In genomic region chr3:52039426-52039825, GRCh38 we compare ENCODE assay signal across 20 cellular contexts. TPM values are rescaled to one million over a fixed set of nuclear protein-coding genes. Genes with fewer than 3 reads are reported as not detected.
DNase-seq lines count a peak whose midpoint lies in the region; ATAC-seq, FAIRE-seq and TF ChIP-seq lines count a peak whose summit lies in the region.
"Had no signal": no experiment of that assay in that cellular context is flagged by ENCODE, and none has a peak within 500 bp of the region (broad histone marks: within the 10 kb centered on the region; RNA-seq: fewer than 3 reads in every experiment).

No MANE protein-coding gene starts in this region.

- H3K27me3 ChIP-seq in heart right ventricle (no peaks in the 10 kb centered on the region), H1 (replicated peaks in 1 of 4; ENCODE audit: control insufficient read depth in 3 of 4, extremely low read depth in 1 of 4, insufficient read depth in 3 of 4, low read length in 3 of 4) (no peaks in the 10 kb centered on the region), thoracic aorta (replicated peaks; ENCODE audit: insufficient read depth) (no peaks in the 10 kb centered on the region)
- H3K27me3 ChIP-seq: colonic mucosa, SJSA1 had no signal

- no peak overlapping the region for H2BK120ac ChIP-seq in H1 (replicated peaks; ENCODE audit: low read depth, low read length)

- H3K14ac ChIP-seq in H1 (ENCODE audit: insufficient read length) = no peak overlapping the region

- no peak overlapping the region for H2AFZ ChIP-seq in H1 (ENCODE audit: low read length)

- 83% methylated on average over 4 of the region's 4 CpGs for WGBS in heart right ventricle, 2 donors
- 94% methylated on average over 4 of the region's 4 CpGs; no CpG with 5 or more reads in 1 of the 2 experiments for WGBS in H1 (ENCODE audit: extremely low coverage in 1 of 2, insufficient coverage in 1 of 2, insufficient read length in 1 of 2, insufficient replicate concordance in 2 of 2, low coverage in 1 of 2, low lambda C conversion rate in 2 of 2, missing lambda C conversion rate in 1 of 2), 2 experiments

- H3K23me2 ChIP-seq in H1 (ENCODE audit: low read depth, low read length) = no peaks in the 10 kb centered on the region

- no peak for TF ChIP-seq POLR2A in H1 (IDR thresholded peaks at IDR 0.05; ENCODE audit: control extremely low read depth in 1 of 2, low read depth in 2 of 2, low read length in 2 of 2)

- intact Hi-C loops in heart right ventricle (cut with DNase I) = no loop called here
- intact Hi-C loops in Right ventricle myocardium inferior (cut with DNase I) = no loop called here

- no peak overlapping the region for H4K5ac ChIP-seq in H1 (ENCODE audit: insufficient read length, low read depth, low read length)

- no peak overlapping the region for H3K4me2 ChIP-seq in H1 (ENCODE audit: insufficient read depth in 1 of 2, low read depth in 2 of 2, low read length in 2 of 2)

- CTCF ChIA-PET in H1 (lab: Charles Lee; ENCODE audit: partially characterized antibody) = interaction anchor here (6.7 to 33.0 kb wide), 4 partner anchors 10 to 82 kb away, joined by 48 to 984 read pairs (median 142); partner anchors contain the start of gene DUSP7

- no peak overlapping the region for H4K8ac ChIP-seq in H1 (ENCODE audit: extremely low read depth, insufficient read depth, low read length)

- ATAC-seq in heart right ventricle (peak in 2 of 8 donors; percentile 3 to 6), Right ventricle myocardium inferior (no peak), thoracic aorta (ENCODE audit: insufficient number of reproducible peaks, low FRiP score, low read depth) (peak; percentile 6), GM19463 (IDR thresholded peaks at IDR 0.05; ENCODE audit: unreplicated experiment) (no peak)
- ATAC-seq: activated CD8-positive, alpha-beta memory T cell treated with anti-CD3 and anti-CD28 coated beads, Interleukin-2, amount 10 ng/mL, durations not matched to agents 7 days and 5 days had no signal

- no peak overlapping the region for H3K4ac ChIP-seq in H1 (replicated peaks; ENCODE audit: insufficient read length, low read depth, low read length)

- no peaks in the 10 kb centered on the region for H4K20me1 ChIP-seq in H1 (replicated peaks in 1 of 2; ENCODE audit: control insufficient read depth in 1 of 2, insufficient read depth in 2 of 2, low read length in 2 of 2)

- 0 out of 2 replicates have a peak overlapping the region, but pooled peaks have one; percentile 17 for H2BK12ac ChIP-seq in H1 (ENCODE audit: low read depth, low read length)

- H3K4me3 ChIP-seq in heart right ventricle (no peak overlapping the region), H1 (ENCODE audit: extremely low read depth in 1 of 4, insufficient read depth in 2 of 4, low read depth in 3 of 4, low read length in 4 of 4) (no peak overlapping the region), thoracic aorta (no peak overlapping the region)
- H3K4me3 ChIP-seq: colonic mucosa, mucosa of descending colon, SJSA1 had no signal

- POLR2A ChIA-PET in H1 (lab: Charles Lee; ENCODE audit: partially characterized antibody) = interaction anchor here (1.0 to 1.1 kb wide), 2 partner anchors 18 to 43 kb away, joined by 3 to 4 read pairs; partner anchors contain the start of gene RPL29

- H3K4me1 ChIP-seq in heart right ventricle (peaks cover 8 to 37% (median 24%) of the 10 kb centered on the region in 9 donors), H1 (replicated peaks in 1 of 4; ENCODE audit: control insufficient read depth in 3 of 4, insufficient read depth in 4 of 4, low read length in 3 of 4) (peaks cover 0 to 4% (median 1%) of the 10 kb centered on the region in 4 experiments; a peak in 2 of 7 replicates), thoracic aorta (ENCODE audit: control insufficient read depth in 1 of 2, low read depth in 2 of 2) (peaks cover 7 to 31% of the 10 kb centered on the region in 2 donors)
- H3K4me1 ChIP-seq: colonic mucosa had no signal

- H3K23ac ChIP-seq in H1 (ENCODE audit: insufficient read length) = no peak overlapping the region

- H2BK20ac ChIP-seq in H1 (ENCODE audit: low read length) = no peak overlapping the region

- H3K79me2 ChIP-seq in H1 (ENCODE audit: control insufficient read depth in 1 of 2, insufficient read depth in 2 of 2, low read length in 2 of 2) = no peaks in the 10 kb centered on the region

- no peaks in the 10 kb centered on the region for H3K79me1 ChIP-seq in H1 (ENCODE audit: low read depth, low read length)

- H4K91ac ChIP-seq in H1 (replicated peaks; ENCODE audit: insufficient read length, low read length) = no peak overlapping the region

- TF ChIP-seq EP300 in H1 (IDR thresholded peaks at IDR 0.05; ENCODE audit: borderline replicate concordance in 1 of 2, low read depth in 2 of 2, low read length in 2 of 2) = no peak

- DNase-seq in heart right ventricle = no peak
- DNase-seq in Right ventricle myocardium inferior (ENCODE audit: missing footprints) = no peak
- DNase-seq in H1 (ENCODE audit: low read depth in 1 of 2, low spot score in 2 of 2) = no peak
- DNase-seq in midbrain (lab: John Stamatoyannopoulos, UW) = peak; percentile 67
- no peak for DNase-seq in thoracic aorta (ENCODE audit: low spot score)
- DNase-seq in HK-2 (ENCODE audit: unreplicated experiment) = no peak
- DNase-seq in stimulated activated CD4-positive, alpha-beta T cell treated with anti-CD3 and anti-CD28 coated beads, Interleukin-15, amount 100 ng/mL, for 24 hours = no peak
- DNase-seq: activated CD4-positive, CD25-positive, alpha-beta regulatory T cell treated with anti-CD3 and anti-CD28 coated beads, Interleukin-2, amount 50 U/mL, for 72 hours; activated CD8-positive, alpha-beta memory T cell treated with anti-CD3 and anti-CD28 coated beads, Interleukin-2, amount 10 ng/mL, durations not matched to agents 7 days and 5 days; activated effector memory CD4-positive, alpha-beta T cell treated with Interleukin-2 at 50 U/mL for 16 hours; amniotic stem cell; colonic mucosa; GF-D8; mucosa of descending colon; NCI-H510A treated with DMSO at 0.1 percent for 48 hours; small intestine had no signal

- H2BK15ac ChIP-seq in H1 (ENCODE audit: low read length) = 0 out of 2 replicates have a peak overlapping the region, but pooled peaks have one; percentile 46

- H3K36me3 ChIP-seq in heart right ventricle (no peaks in the 10 kb centered on the region), H1 (ENCODE audit: control insufficient read depth in 2 of 4, insufficient read depth in 4 of 4, low read length in 3 of 4) (no peaks in the 10 kb centered on the region), thoracic aorta (no peaks in the 10 kb centered on the region)
- H3K36me3 ChIP-seq: colonic mucosa, SJSA1 had no signal

- no peak for TF ChIP-seq RAD21 in H1 (IDR thresholded peaks at IDR 0.05 in 1 of 2, conservative IDR thresholded peaks at IDR 0.05 in 1 of 2; ENCODE audit: low read depth in 2 of 2, low read length in 2 of 2)

- H2AK5ac ChIP-seq in H1 (ENCODE audit: low read depth, low read length) = peak overlapping the region; percentile 53; the same call in 1 of the 2 replicates

- H3K9me3 ChIP-seq in heart right ventricle (no peaks in the 10 kb centered on the region), H1 (ENCODE audit: insufficient read depth in 2 of 2, low read depth in 1 of 2, low read length in 1 of 2) (no peaks in the 10 kb centered on the region), thoracic aorta (no peaks in the 10 kb centered on the region)
- H3K9me3 ChIP-seq: colonic mucosa, mucosa of descending colon, SJSA1 had no signal

- H3K18ac ChIP-seq in H1 (ENCODE audit: extremely low read depth, low read length) = no peak overlapping the region

- H3K27ac ChIP-seq in heart right ventricle = peak overlapping the region; percentile 28 to 90 (median 80)
- no peak overlapping the region for H3K27ac ChIP-seq in H1 (ENCODE audit: low read depth, low read length)
- H3K27ac ChIP-seq in thoracic aorta = peak overlapping the region; percentile 15 to 63
- H3K27ac ChIP-seq: colonic mucosa, SJSA1 had no signal

- FAIRE-seq in H1 (lab: Jason Lieb, UNC) = no peak
- FAIRE-seq: GM12892, islet of Langerhans, small intestine had no signal

- H3K9ac ChIP-seq in H1 (replicated peaks in 1 of 4; ENCODE audit: extremely low read depth in 1 of 4, low read depth in 3 of 4, low read length in 3 of 4) = no peak overlapping the region

- no peak overlapping the region for H2BK5ac ChIP-seq in H1 (ENCODE audit: low read depth, low read length)

- H3K56ac ChIP-seq in H1 (replicated peaks; ENCODE audit: insufficient read length, low read depth, low read length) = no peak overlapping the region

- TF ChIP-seq CTCF in heart right ventricle (IDR thresholded peaks at IDR 0.05) = no peak
- no peak for TF ChIP-seq CTCF in H1 (IDR thresholded peaks at IDR 0.05; ENCODE audit: control extremely low read depth in 1 of 3, insufficient read depth in 1 of 3, low read depth in 1 of 3, low read length in 3 of 3)
- no peak for TF ChIP-seq CTCF in thoracic aorta (IDR thresholded peaks at IDR 0.05)

RNA-seq across cellular contexts. Expression of gene DUSP7, which starts 16.9 kb away (rescaled TPM):
- total RNA-seq in heart right ventricle (10 to 100 TPM; 11.3 to 29.7 (median 15.8) TPM), Right ventricle myocardium inferior (25.0 TPM), thoracic aorta (10 to 100 TPM; 41.1 to 42.2 TPM)
- polyA plus RNA-seq in heart right ventricle (10 to 100 TPM; 10.4 to 19.2 TPM), H1 (2011; rRNA removed) (24.9 and 32.1 TPM in 2 replicates)
- total RNA-seq in H1 (2021; fragmentation: NEBNext Ultra II Directional; extraction: Animal tissue kit (Norgen Biotek cat#: 25700)) = 19.4 and 20.5 TPM in 2 replicates
- 17.8 TPM for polyA plus RNA-seq in H1 (2011; cell fraction: cytosol; rRNA removed)
- 17.4 TPM for polyA plus RNA-seq in H1 (2011; cell fraction: nucleus; rRNA removed)
- 9.6 to 11.4 TPM (median 11.0 TPM) in 4 replicates for polyA plus RNA-seq in H1 (2012, experiment 1 of 2)
- polyA plus RNA-seq in H1 (2012, experiment 2 of 2) = 11.4 TPM
- 10.2 TPM for polyA plus RNA-seq in H1 (2013, experiment 1 of 2)
- 11.0 TPM for polyA plus RNA-seq in H1 (2013, experiment 2 of 2)
- 19.6 and 30.2 TPM in 2 replicates for polyA minus RNA-seq in H1 (2011; rRNA and poly(A)+ RNA removed)
- polyA minus RNA-seq in H1 (2011; cell fraction: cytosol; rRNA and poly(A)+ RNA removed) = 18.8 TPM
- polyA minus RNA-seq in H1 (2011; cell fraction: nucleus; rRNA and poly(A)+ RNA removed) = 18.1 TPM

RNA-seq across cellular contexts. Expression of gene RPL29, which starts 43.7 kb away (rescaled TPM):
- total RNA-seq in heart right ventricle (100 to 1,000 TPM; 505 to 754 (median 626) TPM), Right ventricle myocardium inferior (677 TPM), thoracic aorta (100 to 1,000 TPM; 642 to 718 TPM)
- polyA plus RNA-seq in heart right ventricle (1,000 to 10,000 TPM; 1,450 to 1,915 TPM), H1 (2011; rRNA removed) (2,660 and 3,062 TPM in 2 replicates)
- total RNA-seq in H1 (2021; fragmentation: NEBNext Ultra II Directional; extraction: Animal tissue kit (Norgen Biotek cat#: 25700)) = 1,467 and 1,476 TPM in 2 replicates
- 3,021 TPM for polyA plus RNA-seq in H1 (2011; cell fraction: cytosol; rRNA removed)
- 1,988 TPM for polyA plus RNA-seq in H1 (2011; cell fraction: nucleus; rRNA removed)
- polyA plus RNA-seq in H1 (2012, experiment 1 of 2) = 2,347 to 2,838 TPM (median 2,522 TPM) in 4 replicates
- 3,643 TPM for polyA plus RNA-seq in H1 (2012, experiment 2 of 2)
- polyA plus RNA-seq in H1 (2013, experiment 1 of 2) = 2,053 TPM
- polyA plus RNA-seq in H1 (2013, experiment 2 of 2) = 1,963 TPM
- 1,098 and 1,191 TPM in 2 replicates for polyA minus RNA-seq in H1 (2011; rRNA and poly(A)+ RNA removed)
- polyA minus RNA-seq in H1 (2011; cell fraction: cytosol; rRNA and poly(A)+ RNA removed) = 1,141 TPM
- polyA minus RNA-seq in H1 (2011; cell fraction: nucleus; rRNA and poly(A)+ RNA removed) = 716 TPM

RNA-seq across cellular contexts. Expression of gene ACY1, which starts 56.1 kb away (rescaled TPM):
- total RNA-seq in heart right ventricle (10 to 100 TPM; 18.7 to 45.6 (median 24.7) TPM), Right ventricle myocardium inferior (32.3 TPM), thoracic aorta (10 to 100 TPM in 1 of 2 donors, 1 to 10 TPM in 1; 6.1 to 12.3 TPM)
- polyA plus RNA-seq in heart right ventricle (10 to 100 TPM; 24.6 to 28.3 TPM), H1 (2011; rRNA removed) (113 and 189 TPM in 2 replicates)
- 45.5 and 48.3 TPM in 2 replicates for total RNA-seq in H1 (2021; fragmentation: NEBNext Ultra II Directional; extraction: Animal tissue kit (Norgen Biotek cat#: 25700))
- polyA plus RNA-seq in H1 (2011; cell fraction: cytosol; rRNA removed) = 84.0 TPM
- polyA plus RNA-seq in H1 (2011; cell fraction: nucleus; rRNA removed) = 135 TPM
- polyA plus RNA-seq in H1 (2012, experiment 1 of 2) = 34.5 to 75.6 TPM (median 65.5 TPM) in 4 replicates
- polyA plus RNA-seq in H1 (2012, experiment 2 of 2) = 75.0 TPM
- 33.1 TPM for polyA plus RNA-seq in H1 (2013, experiment 1 of 2)
- polyA plus RNA-seq in H1 (2013, experiment 2 of 2) = 31.7 TPM
- polyA minus RNA-seq in H1 (2011; rRNA and poly(A)+ RNA removed) = 58.7 and 82.2 TPM in 2 replicates
- polyA minus RNA-seq in H1 (2011; cell fraction: cytosol; rRNA and poly(A)+ RNA removed) = 40.8 TPM
- 47.3 TPM for polyA minus RNA-seq in H1 (2011; cell fraction: nucleus; rRNA and poly(A)+ RNA removed)
